In genomic region chr10:92742331-92743228, GRCh38 we compare ENCODE assay signal across 10 cellular contexts. TPM values are rescaled to one million over a fixed set of nuclear protein-coding genes. Genes with fewer than 3 reads are reported as not detected.
DNase-seq lines count a peak whose midpoint lies in the region; ATAC-seq, FAIRE-seq and TF ChIP-seq lines count a peak whose summit lies in the region.
"Had no signal": no experiment of that assay in that cellular context is flagged by ENCODE, and none has a peak within 500 bp of the region (broad histone marks: within the 10 kb centered on the region; RNA-seq: fewer than 3 reads in every experiment).

No MANE protein-coding gene starts in this region.

- TF ChIP-seq CTCF in right lobe of liver (IDR thresholded peaks at IDR 0.05) (no peak), MCF 10A (IDR thresholded peaks at IDR 0.05; ENCODE audit: unreplicated experiment) (no peak)

- intact Hi-C loops in right lobe of liver (cut with DNase I) (no loop called here), MCF 10A (cut with micrococcal nuclease) (no loop called here)
- intact Hi-C loops in activated naive CD4-positive, alpha-beta T cell treated with anti-CD3 and anti-CD28 coated beads for 36 hours (cut with micrococcal nuclease), result no loop called here

- H3K4me3 ChIP-seq in right lobe of liver, result no peak overlapping the region

- H3K27ac Mint-ChIP-seq in MCF 10A (ENCODE audit: low read depth, unreplicated experiment), result no peak overlapping the region
- no peak overlapping the region for H3K27ac Mint-ChIP-seq in activated naive CD4-positive, alpha-beta T cell treated with anti-CD3 and anti-CD28 coated beads for 36 hours

- H3K27me3 ChIP-seq in right lobe of liver, result no peaks in the 10 kb centered on the region

- DNase-seq in HEK293T (ENCODE audit: extremely low spot score) (no peak), right lobe of liver (no peak), urothelium cell line (ENCODE audit: low spot score) (no peak), MCF 10A (ENCODE audit: unreplicated experiment) (no peak), GOT3 (lab: John Stamatoyannopoulos, UW) (no peak)
- no peak for DNase-seq in activated naive CD4-positive, alpha-beta T cell treated with anti-CD3 and anti-CD28 coated beads for 36 hours
- DNase-seq: NCI-H510A treated with DMSO at 0.1 percent for 48 hours had no signal

- H3K27ac ChIP-seq in right lobe of liver, result no peak overlapping the region

- no peaks in the 10 kb centered on the region for H3K9me3 ChIP-seq in right lobe of liver

- H3K4me3 Mint-ChIP-seq in MCF 10A (ENCODE audit: unreplicated experiment), result no peak overlapping the region
- H3K4me3 Mint-ChIP-seq in activated naive CD4-positive, alpha-beta T cell treated with anti-CD3 and anti-CD28 coated beads for 36 hours, result no peak overlapping the region

- POLR2A ChIA-PET in HEK293T (lab: Yijun Ruan, JAX) (no interaction called here), MCF 10A (lab: Yijun Ruan, JAX) (no interaction called here)

- CTCF ChIA-PET in HEK293T (lab: Yijun Ruan, JAX), result no interaction called here
- CTCF ChIA-PET in MCF 10A (lab: Yijun Ruan, JAX), result interaction anchor here (0.6 kb wide), 1 partner anchor 198 kb away, joined by 3 read pairs; no protein-coding TSS in a partner anchor
- CTCF ChIA-PET in activated naive CD4-positive, alpha-beta T cell treated with anti-CD3 and anti-CD28 coated beads for 36 hours (lab: Charles Lee), result interaction anchor here (0.5 to 0.7 kb wide), 3 partner anchors 142 to 221 kb away, joined by 3 to 4 read pairs (median 3); no protein-coding TSS in a partner anchor

- WGBS in right lobe of liver (ENCODE audit: insufficient coverage, low coverage, low lambda C conversion rate, missing lambda C conversion rate), result 74% methylated on average over 9 of the region's 9 CpGs

- H3K4me1 ChIP-seq in right lobe of liver, result no peaks in the 10 kb centered on the region

- no peak for TF ChIP-seq POLR2A in right lobe of liver (IDR thresholded peaks at IDR 0.05)

- no peaks in the 10 kb centered on the region for H3K9me3 Mint-ChIP-seq in MCF 10A (ENCODE audit: unreplicated experiment)
- no peaks in the 10 kb centered on the region for H3K9me3 Mint-ChIP-seq in activated naive CD4-positive, alpha-beta T cell treated with anti-CD3 and anti-CD28 coated beads for 36 hours

- no TSS peak for BruUV-seq in MCF 10A (replicated peaks; lab: Mats Ljungman, UMichigan)

- H3K4me1 Mint-ChIP-seq in MCF 10A (ENCODE audit: insufficient read depth, unreplicated experiment), result no peaks in the 10 kb centered on the region
- H3K4me1 Mint-ChIP-seq in activated naive CD4-positive, alpha-beta T cell treated with anti-CD3 and anti-CD28 coated beads for 36 hours (ENCODE audit: low read depth), result no peaks in the 10 kb centered on the region

- peak; percentile 96 for ATAC-seq in GM18858 (IDR thresholded peaks at IDR 0.05; ENCODE audit: unreplicated experiment)
- ATAC-seq in HG03575 (IDR thresholded peaks at IDR 0.05; ENCODE audit: extremely low read depth, insufficient number of reproducible peaks, low FRiP score, unreplicated experiment), result peak; percentile 82
- ATAC-seq in right lobe of liver, result peak in 3 of 4 donors; percentile 39 to 65 (median 62)

- no peaks in the 10 kb centered on the region for H3K36me3 Mint-ChIP-seq in MCF 10A (ENCODE audit: insufficient read depth, unreplicated experiment)
- H3K36me3 Mint-ChIP-seq in activated naive CD4-positive, alpha-beta T cell treated with anti-CD3 and anti-CD28 coated beads for 36 hours (ENCODE audit: low read depth), result no peaks in the 10 kb centered on the region

- FAIRE-seq in urothelium cell line (lab: Jason Lieb, UNC), result no peak
- FAIRE-seq: G401.6 had no signal

- H3K36me3 ChIP-seq in right lobe of liver, result no peaks in the 10 kb centered on the region

- H3K27me3 Mint-ChIP-seq in MCF 10A (ENCODE audit: insufficient read depth, unreplicated experiment), result peaks cover 30% of the 10 kb centered on the region
- peaks cover 5% of the 10 kb centered on the region for H3K27me3 Mint-ChIP-seq in activated naive CD4-positive, alpha-beta T cell treated with anti-CD3 and anti-CD28 coated beads for 36 hours (ENCODE audit: low read depth)

TF ChIP-seq in HEK293T, 16 proteins besides CTCF, POLR2A, EP300 and RAD21:
- TF ChIP-seq HDGF (IDR thresholded peaks at IDR 0.05; ENCODE audit: borderline replicate concordance), result no peak
- no peak for TF ChIP-seq NFRKB (IDR thresholded peaks at IDR 0.05)
- no peak for TF ChIP-seq FOXA1 (IDR thresholded peaks at IDR 0.05)
- TF ChIP-seq PKNOX1 (IDR thresholded peaks at IDR 0.05), result 0 out of 2 replicates have a peak, but pooled peaks have one; percentile 4
- TF ChIP-seq BHLHE40 (IDR thresholded peaks at IDR 0.05; ENCODE audit: borderline replicate concordance), result no peak
- TF ChIP-seq SUZ12 (IDR thresholded peaks at IDR 0.05), result no peak
- TF ChIP-seq FOXM1 (IDR thresholded peaks at IDR 0.05; ENCODE audit: borderline replicate concordance), result no peak

RNA-seq across cellular contexts. Expression of gene HHEX, which starts 52.8 kb away (rescaled TPM):
- total RNA-seq in right lobe of liver, result 10 to 100 TPM; 26.8 to 73.2 (median 42.0) TPM
- total RNA-seq in MCF 10A (2022), result 0.19 and 0.54 TPM in 2 replicates
- under 1 TPM in 1 of 2 experiments, not detected in 1; 0.15 TPM for total RNA-seq in activated naive CD4-positive, alpha-beta T cell treated with anti-CD3 and anti-CD28 coated beads for 36 hours

Comparison
In these comparisons a context has a peak if more than half of its experiments do, and no peak if none do; other contexts are left out.
1. RNA of gene HHEX, which starts 52.8 kb away (total RNA-seq): 26.8 to 73.2 TPM in right lobe of liver; 0.19 to 0.54 TPM in MCF 10A and 0.15 TPM in activated naive CD4-positive, alpha-beta T cell treated with anti-CD3 and anti-CD28 coated beads for 36 hours; every median in the first group is over 10 times any median in the second.
2. Peak in every context shown above with its lines, with median percentiles within 50 percentile points of each other: ATAC-seq.